1 cellular context compared by ENCODE assay signal in the genomic region with DNA sequence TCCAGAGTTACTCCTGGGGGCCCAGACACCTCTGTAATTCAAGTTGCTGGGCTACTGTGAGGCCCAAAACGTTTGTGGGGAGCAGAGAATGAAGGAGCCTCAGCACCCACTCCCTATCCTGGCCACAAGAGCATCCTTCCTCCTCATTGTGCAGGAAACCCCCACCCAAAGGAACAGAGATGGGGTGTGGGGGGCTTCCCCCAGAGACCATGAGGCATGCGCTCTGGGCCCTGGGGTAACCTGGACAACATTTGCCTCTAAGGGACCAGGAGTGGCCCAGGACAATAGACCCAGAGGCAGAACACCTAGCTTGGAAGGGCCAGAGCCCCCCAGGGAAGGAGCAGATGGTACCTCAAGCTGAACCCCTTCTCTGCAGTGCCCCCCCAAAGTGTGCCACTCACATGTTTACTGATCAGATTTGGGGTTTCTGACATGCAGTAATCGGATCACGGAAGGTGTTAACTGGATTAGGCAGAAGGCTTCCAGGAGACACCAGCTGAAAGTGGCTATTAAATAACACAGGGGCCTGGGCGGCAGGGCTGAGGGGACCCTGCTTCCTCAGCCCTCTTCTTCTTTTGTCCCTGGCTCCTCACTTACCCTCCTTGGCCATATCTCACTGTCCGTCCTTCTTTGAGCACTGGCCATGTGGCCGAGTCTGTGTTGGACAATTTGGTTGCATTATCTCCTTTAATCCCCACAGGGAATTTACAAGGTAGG.
TF ChIP-seq lines count a peak whose summit lies in the region.

No MANE protein-coding gene starts in this region.

TF ChIP-seq in WTC11, 78 proteins besides CTCF, POLR2A, EP300 and RAD21 (continued from another document):
- TF ChIP-seq, protein P1, sequence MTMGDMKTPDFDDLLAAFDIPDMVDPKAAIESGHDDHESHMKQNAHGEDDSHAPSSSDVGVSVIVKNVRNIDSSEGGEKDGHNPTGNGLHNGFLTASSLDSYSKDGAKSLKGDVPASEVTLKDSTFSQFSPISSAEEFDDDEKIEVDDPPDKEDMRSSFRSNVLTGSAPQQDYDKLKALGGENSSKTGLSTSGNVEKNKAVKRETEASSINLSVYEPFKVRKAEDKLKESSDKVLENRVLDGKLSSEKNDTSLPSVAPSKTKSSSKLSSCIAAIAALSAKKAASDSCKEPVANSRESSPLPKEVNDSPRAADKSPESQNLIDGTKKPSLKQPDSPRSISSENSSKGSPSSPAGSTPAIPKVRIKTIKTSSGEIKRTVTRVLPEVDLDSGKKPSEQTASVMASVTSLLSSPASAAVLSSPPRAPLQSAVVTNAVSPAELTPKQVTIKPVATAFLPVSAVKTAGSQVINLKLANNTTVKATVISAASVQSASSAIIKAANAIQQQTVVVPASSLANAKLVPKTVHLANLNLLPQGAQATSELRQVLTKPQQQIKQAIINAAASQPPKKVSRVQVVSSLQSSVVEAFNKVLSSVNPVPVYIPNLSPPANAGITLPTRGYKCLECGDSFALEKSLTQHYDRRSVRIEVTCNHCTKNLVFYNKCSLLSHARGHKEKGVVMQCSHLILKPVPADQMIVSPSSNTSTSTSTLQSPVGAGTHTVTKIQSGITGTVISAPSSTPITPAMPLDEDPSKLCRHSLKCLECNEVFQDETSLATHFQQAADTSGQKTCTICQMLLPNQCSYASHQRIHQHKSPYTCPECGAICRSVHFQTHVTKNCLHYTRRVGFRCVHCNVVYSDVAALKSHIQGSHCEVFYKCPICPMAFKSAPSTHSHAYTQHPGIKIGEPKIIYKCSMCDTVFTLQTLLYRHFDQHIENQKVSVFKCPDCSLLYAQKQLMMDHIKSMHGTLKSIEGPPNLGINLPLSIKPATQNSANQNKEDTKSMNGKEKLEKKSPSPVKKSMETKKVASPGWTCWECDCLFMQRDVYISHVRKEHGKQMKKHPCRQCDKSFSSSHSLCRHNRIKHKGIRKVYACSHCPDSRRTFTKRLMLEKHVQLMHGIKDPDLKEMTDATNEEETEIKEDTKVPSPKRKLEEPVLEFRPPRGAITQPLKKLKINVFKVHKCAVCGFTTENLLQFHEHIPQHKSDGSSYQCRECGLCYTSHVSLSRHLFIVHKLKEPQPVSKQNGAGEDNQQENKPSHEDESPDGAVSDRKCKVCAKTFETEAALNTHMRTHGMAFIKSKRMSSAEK (CRISPR knock-in tag; IDR thresholded peaks at IDR 0.05; ENCODE audit: borderline replicate concordance): no peak
- TF ChIP-seq, protein P2, sequence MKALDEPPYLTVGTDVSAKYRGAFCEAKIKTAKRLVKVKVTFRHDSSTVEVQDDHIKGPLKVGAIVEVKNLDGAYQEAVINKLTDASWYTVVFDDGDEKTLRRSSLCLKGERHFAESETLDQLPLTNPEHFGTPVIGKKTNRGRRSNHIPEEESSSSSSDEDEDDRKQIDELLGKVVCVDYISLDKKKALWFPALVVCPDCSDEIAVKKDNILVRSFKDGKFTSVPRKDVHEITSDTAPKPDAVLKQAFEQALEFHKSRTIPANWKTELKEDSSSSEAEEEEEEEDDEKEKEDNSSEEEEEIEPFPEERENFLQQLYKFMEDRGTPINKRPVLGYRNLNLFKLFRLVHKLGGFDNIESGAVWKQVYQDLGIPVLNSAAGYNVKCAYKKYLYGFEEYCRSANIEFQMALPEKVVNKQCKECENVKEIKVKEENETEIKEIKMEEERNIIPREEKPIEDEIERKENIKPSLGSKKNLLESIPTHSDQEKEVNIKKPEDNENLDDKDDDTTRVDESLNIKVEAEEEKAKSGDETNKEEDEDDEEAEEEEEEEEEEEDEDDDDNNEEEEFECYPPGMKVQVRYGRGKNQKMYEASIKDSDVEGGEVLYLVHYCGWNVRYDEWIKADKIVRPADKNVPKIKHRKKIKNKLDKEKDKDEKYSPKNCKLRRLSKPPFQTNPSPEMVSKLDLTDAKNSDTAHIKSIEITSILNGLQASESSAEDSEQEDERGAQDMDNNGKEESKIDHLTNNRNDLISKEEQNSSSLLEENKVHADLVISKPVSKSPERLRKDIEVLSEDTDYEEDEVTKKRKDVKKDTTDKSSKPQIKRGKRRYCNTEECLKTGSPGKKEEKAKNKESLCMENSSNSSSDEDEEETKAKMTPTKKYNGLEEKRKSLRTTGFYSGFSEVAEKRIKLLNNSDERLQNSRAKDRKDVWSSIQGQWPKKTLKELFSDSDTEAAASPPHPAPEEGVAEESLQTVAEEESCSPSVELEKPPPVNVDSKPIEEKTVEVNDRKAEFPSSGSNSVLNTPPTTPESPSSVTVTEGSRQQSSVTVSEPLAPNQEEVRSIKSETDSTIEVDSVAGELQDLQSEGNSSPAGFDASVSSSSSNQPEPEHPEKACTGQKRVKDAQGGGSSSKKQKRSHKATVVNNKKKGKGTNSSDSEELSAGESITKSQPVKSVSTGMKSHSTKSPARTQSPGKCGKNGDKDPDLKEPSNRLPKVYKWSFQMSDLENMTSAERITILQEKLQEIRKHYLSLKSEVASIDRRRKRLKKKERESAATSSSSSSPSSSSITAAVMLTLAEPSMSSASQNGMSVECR (CRISPR knock-in tag; IDR thresholded peaks at IDR 0.05; ENCODE audit: borderline replicate concordance): no peak
